Comparison of ENCODE assay signal across 2 cellular contexts in genomic region chr6:28737750-28738395, GRCh38.
A peak's percentile ranks its signal among the peaks of the same experiment; 100 is the strongest.
TF ChIP-seq lines count a peak whose summit lies in the region.

No MANE protein-coding gene starts in this region.

TF ChIP-seq in H1, 55 proteins besides CTCF, POLR2A, EP300 and RAD21:
- peak; percentile 55 for TF ChIP-seq KDM4A (IDR thresholded peaks at IDR 0.05; ENCODE audit: low read depth, low read length, severe bottlenecking)
- TF ChIP-seq EZH2 (IDR thresholded peaks at IDR 0.05; ENCODE audit: low read depth, low read length, severe bottlenecking) = peak; percentile 67
- TF ChIP-seq RNF2 (IDR thresholded peaks at IDR 0.05; ENCODE audit: borderline replicate concordance, low read depth, low read length, missing control alignments, poor library complexity, severe bottlenecking) = peak; percentile 23
- no peak for TF ChIP-seq SAP30 (IDR thresholded peaks at IDR 0.05; ENCODE audit: insufficient read depth, insufficient replicate concordance, low read length)
- TF ChIP-seq, protein P1, sequence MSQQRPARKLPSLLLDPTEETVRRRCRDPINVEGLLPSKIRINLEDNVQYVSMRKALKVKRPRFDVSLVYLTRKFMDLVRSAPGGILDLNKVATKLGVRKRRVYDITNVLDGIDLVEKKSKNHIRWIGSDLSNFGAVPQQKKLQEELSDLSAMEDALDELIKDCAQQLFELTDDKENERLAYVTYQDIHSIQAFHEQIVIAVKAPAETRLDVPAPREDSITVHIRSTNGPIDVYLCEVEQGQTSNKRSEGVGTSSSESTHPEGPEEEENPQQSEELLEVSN (IDR thresholded peaks at IDR 0.05) = peak; percentile 60
- TF ChIP-seq CEBPB (IDR thresholded peaks at IDR 0.05; ENCODE audit: low read depth, low read length) = peak; percentile 86

TF ChIP-seq in SK-N-SH, 30 proteins besides CTCF, POLR2A, EP300 and RAD21:
- TF ChIP-seq EZH2phosphoT487 (IDR thresholded peaks at IDR 0.05; ENCODE audit: borderline replicate concordance, low read depth) (no peak), RXRA (IDR thresholded peaks at IDR 0.05; ENCODE audit: borderline replicate concordance, low read depth) (no peak), PBX3 (IDR thresholded peaks at IDR 0.05) (no peak), TEAD4 (IDR thresholded peaks at IDR 0.05; ENCODE audit: borderline replicate concordance, insufficient read depth) (no peak), POLR2AphosphoS5 (IDR thresholded peaks at IDR 0.05; ENCODE audit: low read depth, low read length) (no peak), JUND (IDR thresholded peaks at IDR 0.05) (no peak), MEF2A (IDR thresholded peaks at IDR 0.05; ENCODE audit: borderline replicate concordance, low read depth) (no peak), GABPA (IDR thresholded peaks at IDR 0.05; ENCODE audit: low read depth) (no peak), REST (IDR thresholded peaks at IDR 0.05; ENCODE audit: low read depth, low read length) (no peak), RFX5 (IDR thresholded peaks at IDR 0.05; ENCODE audit: low read length) (no peak), FOXJ3 (CRISPR knock-in tag; IDR thresholded peaks at IDR 0.05) (no peak), CHD2 (IDR thresholded peaks at IDR 0.05; ENCODE audit: low read length, partially characterized antibody) (no peak), YY1 (IDR thresholded peaks at IDR 0.05; ENCODE audit: low read depth) (no peak), TAF1 (IDR thresholded peaks at IDR 0.05; ENCODE audit: borderline replicate concordance, low read depth, low read length) (no peak), ZBTB33 (IDR thresholded peaks at IDR 0.05; ENCODE audit: borderline replicate concordance, low read depth) (no peak), TCF12 (IDR thresholded peaks at IDR 0.05) (no peak), USF2 (IDR thresholded peaks at IDR 0.05; ENCODE audit: borderline replicate concordance, low read depth, low read length) (no peak), NFIC (IDR thresholded peaks at IDR 0.05; ENCODE audit: borderline replicate concordance) (no peak), MXI1 (IDR thresholded peaks at IDR 0.05; ENCODE audit: low read depth, low read length) (no peak)
- TF ChIP-seq, protein P2, sequence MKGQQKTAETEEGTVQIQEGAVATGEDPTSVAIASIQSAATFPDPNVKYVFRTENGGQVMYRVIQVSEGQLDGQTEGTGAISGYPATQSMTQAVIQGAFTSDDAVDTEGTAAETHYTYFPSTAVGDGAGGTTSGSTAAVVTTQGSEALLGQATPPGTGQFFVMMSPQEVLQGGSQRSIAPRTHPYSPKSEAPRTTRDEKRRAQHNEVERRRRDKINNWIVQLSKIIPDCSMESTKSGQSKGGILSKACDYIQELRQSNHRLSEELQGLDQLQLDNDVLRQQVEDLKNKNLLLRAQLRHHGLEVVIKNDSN (IDR thresholded peaks at IDR 0.05; ENCODE audit: borderline replicate concordance, low read depth) = no peak
